14 cellular contexts compared by ENCODE assay signal in genomic region chr3:163043074-163043473, GRCh38.
A peak's percentile ranks its signal among the peaks of the same experiment; 100 is the strongest.
DNase-seq lines count a peak whose midpoint lies in the region; ATAC-seq, FAIRE-seq and TF ChIP-seq lines count a peak whose summit lies in the region.
"Had no signal": no experiment of that assay in that cellular context is flagged by ENCODE, and none has a peak within 500 bp of the region (broad histone marks: within the 10 kb centered on the region; RNA-seq: fewer than 3 reads in every experiment).

No MANE protein-coding gene starts in this region.

- POLR2A ChIA-PET in H1 (lab: Charles Lee; ENCODE audit: partially characterized antibody), result no interaction called here

- H3K36me3 ChIP-seq in H1 (ENCODE audit: control insufficient read depth in 2 of 4, insufficient read depth in 4 of 4, low read length in 3 of 4) (no peaks in the 10 kb centered on the region; a peak in 1 of 8 replicates), neural progenitor cell (no peaks in the 10 kb centered on the region)

- DNase-seq in ELR (ENCODE audit: low read depth), result peak; percentile 46
- no peak for DNase-seq in LNCaP clone FGC (ENCODE audit: low read depth)
- DNase-seq in H1 (ENCODE audit: low read depth in 1 of 2, low spot score in 2 of 2), result no peak
- peak; percentile 22 for DNase-seq in neural progenitor cell (ENCODE audit: low spot score)
- no peak for DNase-seq in activated T-cell treated with anti-CD3 and anti-CD28 coated beads, Interleukin-2, amount 50 U/mL, for 24 hours
- no peak for DNase-seq in NCI-H2107 treated with DMSO at 0.1 percent for 48 hours (lab: John Stamatoyannopoulos, UW; ENCODE audit: unreplicated experiment)
- DNase-seq: activated CD4-positive, alpha-beta T cell treated with anti-CD3 and anti-CD28 coated beads, Interleukin-2, amount 10 ng/mL, durations not matched to agents 7 days and 5 days; activated naive CD4-positive, alpha-beta T cell treated with anti-CD3 and anti-CD28 coated beads, Interleukin-2, amount 10 ng/mL, durations not matched to agents 7 days and 5 days; hippocampal formation; Kasumi-1; stimulated activated CD4-positive, alpha-beta T cell treated with anti-CD3 and anti-CD28 coated beads, Interleukin-12 subunit alpha, Interleukin-12 subunit beta, amount 100 ng/mL, for 4 hours had no signal

- no peak overlapping the region for H2BK20ac ChIP-seq in H1 (ENCODE audit: low read length)

- H3K4me3 Mint-ChIP-seq in neural progenitor cell, result no peak overlapping the region
- no peak overlapping the region for H3K4me3 Mint-ChIP-seq in activated T-cell treated with anti-CD3 and anti-CD28 coated beads, Interleukin-2, amount 50 U/mL, for 24 hours
- H3K4me3 Mint-ChIP-seq: activated CD4-positive, alpha-beta T cell treated with anti-CD3 and anti-CD28 coated beads, Interleukin-2, amount 10 ng/mL, durations not matched to agents 7 days and 5 days; activated naive CD4-positive, alpha-beta T cell treated with anti-CD3 and anti-CD28 coated beads, Interleukin-2, amount 10 ng/mL, durations not matched to agents 7 days and 5 days had no signal

- TF ChIP-seq CTCF in LNCaP clone FGC (IDR thresholded peaks at IDR 0.05; ENCODE audit: control insufficient read depth, extremely low read depth, insufficient read depth) (peak; percentile 47), H1 (IDR thresholded peaks at IDR 0.05; ENCODE audit: control extremely low read depth in 1 of 3, insufficient read depth in 1 of 3, low read depth in 1 of 3, low read length in 3 of 3) (peak; percentile 36 to 54 (median 47)), neural progenitor cell (IDR thresholded peaks at IDR 0.05) (peak; percentile 42)

- H3K27me3 ChIP-seq in H1 (replicated peaks in 1 of 4; ENCODE audit: control insufficient read depth in 3 of 4, extremely low read depth in 1 of 4, insufficient read depth in 3 of 4, low read length in 3 of 4), result no peaks in the 10 kb centered on the region
- no peaks in the 10 kb centered on the region for H3K27me3 ChIP-seq in neural progenitor cell

- no peak overlapping the region for H3K14ac ChIP-seq in H1 (ENCODE audit: insufficient read length)

- no peaks in the 10 kb centered on the region for H3K23me2 ChIP-seq in H1 (ENCODE audit: low read depth, low read length)

- no peak for ATAC-seq in HG03108 (IDR thresholded peaks at IDR 0.05; ENCODE audit: unreplicated experiment)
- no peak for ATAC-seq in GM21717 (IDR thresholded peaks at IDR 0.05; ENCODE audit: unreplicated experiment)

- no peaks in the 10 kb centered on the region for H3K27me3 Mint-ChIP-seq in neural progenitor cell (ENCODE audit: insufficient read depth, low read depth)
- no peaks in the 10 kb centered on the region for H3K27me3 Mint-ChIP-seq in activated T-cell treated with anti-CD3 and anti-CD28 coated beads, Interleukin-2, amount 50 U/mL, for 24 hours
- H3K27me3 Mint-ChIP-seq: activated CD4-positive, alpha-beta T cell treated with anti-CD3 and anti-CD28 coated beads, Interleukin-2, amount 10 ng/mL, durations not matched to agents 7 days and 5 days; activated naive CD4-positive, alpha-beta T cell treated with anti-CD3 and anti-CD28 coated beads, Interleukin-2, amount 10 ng/mL, durations not matched to agents 7 days and 5 days had no signal

- H3K4me3 ChIP-seq in LNCaP clone FGC (ENCODE audit: low read depth, low read length) (no peak overlapping the region), H1 (ENCODE audit: extremely low read depth in 1 of 4, insufficient read depth in 2 of 4, low read depth in 3 of 4, low read length in 4 of 4) (no peak overlapping the region), neural progenitor cell (no peak overlapping the region)

- WGBS in H1 (ENCODE audit: extremely low coverage in 1 of 2, insufficient coverage in 1 of 2, insufficient read length in 1 of 2, insufficient replicate concordance in 2 of 2, low coverage in 1 of 2, low lambda C conversion rate in 2 of 2, missing lambda C conversion rate in 1 of 2), 2 experiments, result 37% methylated on average over 3 of the region's 3 CpGs; no CpG with 5 or more reads in 1 of the 2 experiments

- no peak overlapping the region for H2BK120ac ChIP-seq in H1 (replicated peaks; ENCODE audit: low read depth, low read length)

- H2BK12ac ChIP-seq in H1 (ENCODE audit: low read depth, low read length), result peak overlapping the region; percentile 39; the same call in 1 of the 2 replicates

- H3K27ac ChIP-seq in H1 (ENCODE audit: low read depth, low read length) (no peak overlapping the region), neural progenitor cell (no peak overlapping the region)

- TF ChIP-seq POLR2A in H1 (IDR thresholded peaks at IDR 0.05; ENCODE audit: control extremely low read depth in 1 of 2, low read depth in 2 of 2, low read length in 2 of 2), result no peak

- H3K27ac Mint-ChIP-seq in neural progenitor cell, result no peak overlapping the region
- no peak overlapping the region for H3K27ac Mint-ChIP-seq in activated T-cell treated with anti-CD3 and anti-CD28 coated beads, Interleukin-2, amount 50 U/mL, for 24 hours
- H3K27ac Mint-ChIP-seq: activated CD4-positive, alpha-beta T cell treated with anti-CD3 and anti-CD28 coated beads, Interleukin-2, amount 10 ng/mL, durations not matched to agents 7 days and 5 days; activated naive CD4-positive, alpha-beta T cell treated with anti-CD3 and anti-CD28 coated beads, Interleukin-2, amount 10 ng/mL, durations not matched to agents 7 days and 5 days had no signal

- H4K8ac ChIP-seq in H1 (ENCODE audit: extremely low read depth, insufficient read depth, low read length), result no peak overlapping the region

- H2BK15ac ChIP-seq in H1 (ENCODE audit: low read length), result no peak overlapping the region

- H2AFZ ChIP-seq in H1 (ENCODE audit: low read length), result no peak overlapping the region
- H2AFZ ChIP-seq in neural progenitor cell (replicated peaks), result no peak overlapping the region

- H3K9me3 Mint-ChIP-seq in neural progenitor cell, result peaks cover 4% of the 10 kb centered on the region
- peaks cover 13% of the 10 kb centered on the region for H3K9me3 Mint-ChIP-seq in activated T-cell treated with anti-CD3 and anti-CD28 coated beads, Interleukin-2, amount 50 U/mL, for 24 hours

- no peak overlapping the region for H3K56ac ChIP-seq in H1 (replicated peaks; ENCODE audit: insufficient read length, low read depth, low read length)

- H4K91ac ChIP-seq in H1 (replicated peaks; ENCODE audit: insufficient read length, low read length), result no peak overlapping the region

- H3K4ac ChIP-seq in H1 (replicated peaks; ENCODE audit: insufficient read length, low read depth, low read length), result no peak overlapping the region

- no peak for FAIRE-seq in H1 (lab: Jason Lieb, UNC)
- FAIRE-seq: G401.6 had no signal

- no peaks in the 10 kb centered on the region for H3K4me1 Mint-ChIP-seq in neural progenitor cell
- no peaks in the 10 kb centered on the region for H3K4me1 Mint-ChIP-seq in activated T-cell treated with anti-CD3 and anti-CD28 coated beads, Interleukin-2, amount 50 U/mL, for 24 hours (ENCODE audit: low read depth)
- H3K4me1 Mint-ChIP-seq: activated CD4-positive, alpha-beta T cell treated with anti-CD3 and anti-CD28 coated beads, Interleukin-2, amount 10 ng/mL, durations not matched to agents 7 days and 5 days; activated naive CD4-positive, alpha-beta T cell treated with anti-CD3 and anti-CD28 coated beads, Interleukin-2, amount 10 ng/mL, durations not matched to agents 7 days and 5 days had no signal

- no peak overlapping the region for H3K23ac ChIP-seq in H1 (ENCODE audit: insufficient read length)

- peak; percentile 66 to 73 for TF ChIP-seq RAD21 in H1 (IDR thresholded peaks at IDR 0.05 in 1 of 2, conservative IDR thresholded peaks at IDR 0.05 in 1 of 2; ENCODE audit: low read depth in 2 of 2, low read length in 2 of 2)

- H3K79me1 ChIP-seq in H1 (ENCODE audit: low read depth, low read length), result no peaks in the 10 kb centered on the region

- H3K9me3 ChIP-seq in H1 (ENCODE audit: insufficient read depth in 2 of 2, low read depth in 1 of 2, low read length in 1 of 2) (peaks cover 0 to 7% of the 10 kb centered on the region in 2 experiments; a peak in 1 of 4 replicates), neural progenitor cell (ENCODE audit: low read depth) (no peaks in the 10 kb centered on the region)

- no peak overlapping the region for H3K9ac ChIP-seq in H1 (replicated peaks in 1 of 4; ENCODE audit: extremely low read depth in 1 of 4, low read depth in 3 of 4, low read length in 3 of 4)
- H3K9ac ChIP-seq in neural progenitor cell, result no peak overlapping the region

- H3K4me2 ChIP-seq in H1 (ENCODE audit: insufficient read depth in 1 of 2, low read depth in 2 of 2, low read length in 2 of 2) (no peak overlapping the region), neural progenitor cell (no peak overlapping the region)

- no peak overlapping the region for H2BK5ac ChIP-seq in H1 (ENCODE audit: low read depth, low read length)

- H4K20me1 ChIP-seq in H1 (replicated peaks in 1 of 2; ENCODE audit: control insufficient read depth in 1 of 2, insufficient read depth in 2 of 2, low read length in 2 of 2) (no peaks in the 10 kb centered on the region), neural progenitor cell (ENCODE audit: low read depth) (no peaks in the 10 kb centered on the region)

- H3K36me3 Mint-ChIP-seq in neural progenitor cell, result no peaks in the 10 kb centered on the region
- H3K36me3 Mint-ChIP-seq in activated T-cell treated with anti-CD3 and anti-CD28 coated beads, Interleukin-2, amount 50 U/mL, for 24 hours (ENCODE audit: low read depth), result no peaks in the 10 kb centered on the region
- H3K36me3 Mint-ChIP-seq: activated naive CD4-positive, alpha-beta T cell treated with anti-CD3 and anti-CD28 coated beads, Interleukin-2, amount 10 ng/mL, durations not matched to agents 7 days and 5 days had no signal

- CTCF ChIA-PET in H1 (lab: Charles Lee; ENCODE audit: partially characterized antibody), result interaction anchor here (0.5 kb wide), 1 partner anchor 283 kb away, joined by 4 read pairs; no protein-coding TSS in a partner anchor

- no peaks in the 10 kb centered on the region for H3F3A ChIP-seq in neural progenitor cell (ENCODE audit: low read depth)

- no peak overlapping the region for H4K5ac ChIP-seq in H1 (ENCODE audit: insufficient read length, low read depth, low read length)

- H3K18ac ChIP-seq in H1 (ENCODE audit: extremely low read depth, low read length), result no peak overlapping the region

- H3K4me1 ChIP-seq in H1 (replicated peaks in 1 of 4; ENCODE audit: control insufficient read depth in 3 of 4, insufficient read depth in 4 of 4, low read length in 3 of 4), result no peaks in the 10 kb centered on the region
- H3K4me1 ChIP-seq in neural progenitor cell, result no peaks in the 10 kb centered on the region

- H3K79me2 ChIP-seq in H1 (ENCODE audit: control insufficient read depth in 1 of 2, insufficient read depth in 2 of 2, low read length in 2 of 2) (no peaks in the 10 kb centered on the region), neural progenitor cell (ENCODE audit: low read depth) (no peaks in the 10 kb centered on the region)

- H2AK5ac ChIP-seq in H1 (ENCODE audit: low read depth, low read length), result no peak overlapping the region

- no peak for TF ChIP-seq EP300 in H1 (IDR thresholded peaks at IDR 0.05; ENCODE audit: borderline replicate concordance in 1 of 2, low read depth in 2 of 2, low read length in 2 of 2)

TF ChIP-seq in H1, 55 proteins besides CTCF, POLR2A, EP300 and RAD21 (continues in another document):
- TF ChIP-seq SP2 (IDR thresholded peaks at IDR 0.05; ENCODE audit: low read length) (no peak), CBX5 (IDR thresholded peaks at IDR 0.05; ENCODE audit: low read depth, low read length) (no peak)

Comparison
In these comparisons a context has a peak if more than half of its experiments do, and no peak if none do; other contexts are left out.
1. DNase-seq: peak in ELR (single experiment) and neural progenitor cell (single experiment); none in LNCaP clone FGC (single experiment), H1 (0 of 2), activated T-cell treated with anti-CD3 and anti-CD28 coated beads, Interleukin-2, amount 50 U/mL, for 24 hours (single experiment) and NCI-H2107 treated with DMSO at 0.1 percent for 48 hours (single experiment).
2. Peak in every context shown above with its lines, with median percentiles within 50 percentile points of each other: CTCF ChIP-seq.